Comparison of ENCODE assay signal across 13 cellular contexts in the genomic region with DNA sequence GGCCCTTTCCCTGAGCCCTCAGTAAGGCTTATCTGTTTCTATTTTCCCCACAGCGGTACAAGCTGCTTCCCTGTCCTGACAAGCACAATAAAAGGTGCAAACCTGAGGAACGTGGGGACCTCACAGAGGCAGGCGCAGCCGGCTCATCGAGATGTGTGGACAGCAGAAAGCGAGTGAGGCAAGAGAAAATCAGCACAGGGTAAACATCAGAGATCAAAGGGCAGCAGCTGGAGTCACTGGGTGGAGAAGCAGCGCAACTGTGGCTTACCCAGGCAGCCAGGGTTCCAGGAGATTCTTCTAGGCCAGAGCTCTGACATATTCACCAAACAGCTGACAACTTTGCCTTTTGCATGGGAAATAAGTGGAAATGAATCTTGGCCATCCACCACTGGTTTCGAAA.
"Had no signal": no experiment of that assay in that cellular context is flagged by ENCODE, and none has a peak within 500 bp of the region (broad histone marks: within the 10 kb centered on the region; RNA-seq: fewer than 3 reads in every experiment).

No MANE protein-coding gene starts in this region.

- H3K4me1 ChIP-seq: neural progenitor cell, upper lobe of right lung had no signal

- H3K27ac ChIP-seq: neural progenitor cell, upper lobe of right lung had no signal

- H3K4me2 ChIP-seq: neural progenitor cell, SK-N-SH, smooth muscle cell had no signal

- H3K27ac Mint-ChIP-seq: activated B cell treated with CpG ODN at 0.5 μM for 24 hours; activated naive CD4-positive, alpha-beta T cell treated with anti-CD3 and anti-CD28 coated beads, Interleukin-2, amount 50 U/mL, for 72 hours; brain; immature natural killer cell; neural progenitor cell; T-helper 1 cell treated with Interleukin-12 subunit alpha and Interleukin-12 subunit beta and Interleukin-4 antibody, amounts not matched to agents 30 μg/mL and 1 μg/mL, for 36 hours had no signal

- H3K9me3 Mint-ChIP-seq: activated B cell treated with CpG ODN at 0.5 μM for 24 hours; immature natural killer cell; T-helper 1 cell treated with Interleukin-12 subunit alpha and Interleukin-12 subunit beta and Interleukin-4 antibody, amounts not matched to agents 30 μg/mL and 1 μg/mL, for 36 hours had no signal

- H3K9ac ChIP-seq: neural progenitor cell, SK-N-SH had no signal

- H3K9me3 ChIP-seq: SK-N-SH, upper lobe of right lung had no signal

- DNase-seq: activated B cell treated with CpG ODN at 0.5 μM for 24 hours; activated effector memory CD4-positive, alpha-beta T cell treated with anti-CD3 and anti-CD28 coated beads, Interleukin-2, amount 50 U/mL, for 16 hours; activated T-cell treated with anti-CD3 and anti-CD28 coated beads, Interleukin-2, amount 50 U/mL, for 1 hour; amygdala; immature natural killer cell; SK-N-SH; stimulated activated naive CD4-positive, alpha-beta T cell; upper lobe of right lung had no signal

- H3K36me3 Mint-ChIP-seq: brain, immature natural killer cell had no signal

- ATAC-seq: activated naive CD4-positive, alpha-beta T cell treated with anti-CD3 and anti-CD28 coated beads, Interleukin-2, amount 50 U/mL, for 72 hours; upper lobe of right lung had no signal

- H3K4me3 Mint-ChIP-seq: activated B cell treated with CpG ODN at 0.5 μM for 24 hours; brain; immature natural killer cell; neural progenitor cell; T-helper 1 cell treated with Interleukin-12 subunit alpha and Interleukin-12 subunit beta and Interleukin-4 antibody, amounts not matched to agents 30 μg/mL and 1 μg/mL, for 36 hours had no signal

- H3K27me3 Mint-ChIP-seq: brain had no signal

- H2AFZ ChIP-seq: neural progenitor cell had no signal

- H3K36me3 ChIP-seq: neural progenitor cell, upper lobe of right lung had no signal

- H3K4me3 ChIP-seq: neural progenitor cell, smooth muscle cell, upper lobe of right lung had no signal

- H3K27me3 ChIP-seq: neural progenitor cell, upper lobe of right lung had no signal

- H3K4me1 Mint-ChIP-seq: activated B cell treated with CpG ODN at 0.5 μM for 24 hours, immature natural killer cell, neural progenitor cell had no signal
